In the genomic region with DNA sequence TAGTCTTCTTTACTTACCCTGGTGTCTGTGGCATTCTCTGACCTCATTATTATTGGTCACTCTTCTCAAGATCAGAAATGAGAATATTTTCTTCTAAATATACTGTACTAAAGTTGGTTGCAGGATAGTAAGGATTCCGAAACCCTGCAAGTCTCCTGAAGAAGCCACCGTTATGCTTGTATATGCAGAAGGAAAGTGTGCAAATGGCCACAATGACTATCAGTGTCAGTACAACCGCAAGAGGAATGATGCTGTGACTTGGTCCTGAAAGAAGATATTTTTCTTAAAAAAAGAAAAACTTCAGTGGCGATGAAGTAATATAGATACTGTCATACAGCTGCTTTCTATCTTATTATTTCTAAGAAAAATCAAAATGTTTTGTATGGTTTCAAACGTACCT, we compare ENCODE assay signal across 13 cellular contexts. TPM values are rescaled to one million over a fixed set of nuclear protein-coding genes. Genes with fewer than 3 reads are reported as not detected.
DNase-seq lines count a peak whose midpoint lies in the region; ATAC-seq lines count a peak whose summit lies in the region.
"Had no signal": no experiment of that assay in that cellular context is flagged by ENCODE, and none has a peak within 500 bp of the region (broad histone marks: within the 10 kb centered on the region; RNA-seq: fewer than 3 reads in every experiment).

No MANE protein-coding gene starts in this region.

- H3K36me3 ChIP-seq in skeletal muscle satellite cell (ENCODE audit: insufficient read depth, low read length), result no peaks in the 10 kb centered on the region

- DNase-seq in NCI-H69 (lab: John Stamatoyannopoulos, UW) (peak; percentile 10), fibroblast of gingiva (ENCODE audit: low read depth) (peak; percentile 19), putamen (ENCODE audit: low spot score) (no peak)
- no peak for DNase-seq in activated T-helper 1 cell treated with anti-CD3 and anti-CD28 coated beads, Interleukin-12 subunit alpha, Interleukin-12 subunit beta, Interleukin-2, Interleukin-4 antibody, amounts not matched to agents 30 ng/mL and 10 ng/mL and 1 ng/mL, durations not matched to agents 14 hours and 24 hours and 36 hours (ENCODE audit: low spot score)
- DNase-seq: ACHN; AML-193; Caco-2; CD4-positive, alpha-beta T cell; DMS79; GDM1; H9 had no signal

- no peak overlapping the region for H3K4me3 Mint-ChIP-seq in activated T-helper 1 cell treated with anti-CD3 and anti-CD28 coated beads, Interleukin-12 subunit alpha, Interleukin-12 subunit beta, Interleukin-2, Interleukin-4 antibody, amounts not matched to agents 30 ng/mL and 10 ng/mL and 1 ng/mL, durations not matched to agents 14 hours and 24 hours and 36 hours
- H3K4me3 Mint-ChIP-seq: CD4-positive, alpha-beta T cell; H9 had no signal

- H3K9me3 Mint-ChIP-seq in activated T-helper 1 cell treated with anti-CD3 and anti-CD28 coated beads, Interleukin-12 subunit alpha, Interleukin-12 subunit beta, Interleukin-2, Interleukin-4 antibody, amounts not matched to agents 30 ng/mL and 10 ng/mL and 1 ng/mL, durations not matched to agents 14 hours and 24 hours and 36 hours, result no peaks in the 10 kb centered on the region
- H3K9me3 Mint-ChIP-seq: CD4-positive, alpha-beta T cell had no signal

- no peak overlapping the region for H3K4me3 ChIP-seq in skeletal muscle satellite cell (ENCODE audit: low read length)

- H3K27me3 ChIP-seq in skeletal muscle satellite cell (ENCODE audit: control insufficient read depth, insufficient read depth, low read length), result no peaks in the 10 kb centered on the region

- no peaks in the 10 kb centered on the region for H3K9me3 ChIP-seq in skeletal muscle satellite cell (replicated peaks; ENCODE audit: low read length)
- H3K9me3 ChIP-seq: Caco-2 had no signal

- H3K36me3 Mint-ChIP-seq in activated T-helper 1 cell treated with anti-CD3 and anti-CD28 coated beads, Interleukin-12 subunit alpha, Interleukin-12 subunit beta, Interleukin-2, Interleukin-4 antibody, amounts not matched to agents 30 ng/mL and 10 ng/mL and 1 ng/mL, durations not matched to agents 14 hours and 24 hours and 36 hours (ENCODE audit: low read depth), result no peaks in the 10 kb centered on the region

- no peak for ATAC-seq in GM21381 (IDR thresholded peaks at IDR 0.05; ENCODE audit: unreplicated experiment)

- no peaks in the 10 kb centered on the region for H3K4me1 Mint-ChIP-seq in activated T-helper 1 cell treated with anti-CD3 and anti-CD28 coated beads, Interleukin-12 subunit alpha, Interleukin-12 subunit beta, Interleukin-2, Interleukin-4 antibody, amounts not matched to agents 30 ng/mL and 10 ng/mL and 1 ng/mL, durations not matched to agents 14 hours and 24 hours and 36 hours (ENCODE audit: low read depth)

- H3K4me2 ChIP-seq in skeletal muscle satellite cell (ENCODE audit: low read length), result no peak overlapping the region

- H3K27me3 Mint-ChIP-seq in activated T-helper 1 cell treated with anti-CD3 and anti-CD28 coated beads, Interleukin-12 subunit alpha, Interleukin-12 subunit beta, Interleukin-2, Interleukin-4 antibody, amounts not matched to agents 30 ng/mL and 10 ng/mL and 1 ng/mL, durations not matched to agents 14 hours and 24 hours and 36 hours (ENCODE audit: insufficient read depth), result no peaks in the 10 kb centered on the region
- H3K27me3 Mint-ChIP-seq: CD4-positive, alpha-beta T cell had no signal

- H3K9ac ChIP-seq in skeletal muscle satellite cell (ENCODE audit: low read depth, low read length), result peak overlapping the region; percentile 34

- intact Hi-C loops in activated T-helper 1 cell treated with anti-CD3 and anti-CD28 coated beads, Interleukin-12 subunit alpha, Interleukin-12 subunit beta, Interleukin-2, Interleukin-4 antibody, amounts not matched to agents 30 ng/mL and 10 ng/mL and 1 ng/mL, durations not matched to agents 14 hours and 24 hours and 36 hours (cut with micrococcal nuclease), result no loop called here

- H3K27ac Mint-ChIP-seq in activated T-helper 1 cell treated with anti-CD3 and anti-CD28 coated beads, Interleukin-12 subunit alpha, Interleukin-12 subunit beta, Interleukin-2, Interleukin-4 antibody, amounts not matched to agents 30 ng/mL and 10 ng/mL and 1 ng/mL, durations not matched to agents 14 hours and 24 hours and 36 hours, result no peak overlapping the region
- H3K27ac Mint-ChIP-seq: CD4-positive, alpha-beta T cell; H9 had no signal

- H3K4me1 ChIP-seq in skeletal muscle satellite cell (ENCODE audit: control insufficient read depth, insufficient read depth, low read length), result peaks cover 32% of the 10 kb centered on the region

RNA-seq across cellular contexts. Expression of a gene that starts 37.2 kb away (rescaled TPM):
- total RNA-seq in skeletal muscle satellite cell (2012; rRNA removed), result 0.51 TPM in 1 of 2 replicates, not detected in the other
- total RNA-seq in activated T-helper 1 cell treated with anti-CD3 and anti-CD28 coated beads, Interleukin-12 subunit alpha, Interleukin-12 subunit beta, Interleukin-2, Interleukin-4 antibody, amounts not matched to agents 30 ng/mL and 10 ng/mL and 1 ng/mL, durations not matched to agents 14 hours and 24 hours and 36 hours, result 50.6 and 53.5 TPM in 2 replicates

Comparison
In these comparisons a context has a peak if more than half of its experiments do, and no peak if none do; other contexts are left out.
1. DNase-seq: peak in NCI-H69 (single experiment) and fibroblast of gingiva (single experiment); none in putamen (single experiment) and activated T-helper 1 cell treated with anti-CD3 and anti-CD28 coated beads, Interleukin-12 subunit alpha, Interleukin-12 subunit beta, Interleukin-2, Interleukin-4 antibody, amounts not matched to agents 30 ng/mL and 10 ng/mL and 1 ng/mL, durations not matched to agents 14 hours and 24 hours and 36 hours (single experiment).